In genomic region chr16:88895335-88895734, GRCh38 we compare ENCODE assay signal across 18 cellular contexts. TPM values are rescaled to one million over a fixed set of nuclear protein-coding genes. Genes with fewer than 3 reads are reported as not detected.
A peak's percentile ranks its signal among the peaks of the same experiment; 100 is the strongest.
DNase-seq lines count a peak whose midpoint lies in the region; ATAC-seq and TF ChIP-seq lines count a peak whose summit lies in the region.
"Had no signal": no experiment of that assay in that cellular context is flagged by ENCODE, and none has a peak within 500 bp of the region (broad histone marks: within the 10 kb centered on the region; RNA-seq: fewer than 3 reads in every experiment).

No MANE protein-coding gene starts in this region.

- H3K9me3 ChIP-seq in BLaER1 (peaks cover 3% of the 10 kb centered on the region), gastrocnemius medialis (no peaks in the 10 kb centered on the region)

- intact Hi-C loops in gastrocnemius medialis (cut with DNase I; ENCODE audit: low total_unique reads) = loop anchor here (5.0 kb wide), 1 partner anchor 83 kb away; the partner anchor contains the start of gene APRT

- H4K20me1 ChIP-seq in BLaER1 = peaks cover 98% of the 10 kb centered on the region

- H3K36me3 Mint-ChIP-seq in memory B cell = peaks cover 8% of the 10 kb centered on the region
- H3K36me3 Mint-ChIP-seq in activated naive CD4-positive, alpha-beta T cell treated with anti-CD3 and anti-CD28 coated beads, Interleukin-2, amount 10 ng/mL, durations not matched to agents 7 days and 5 days = no peaks in the 10 kb centered on the region
- H3K36me3 Mint-ChIP-seq: CD4-positive, alpha-beta memory T cell had no signal

- 0 out of 2 replicates have a peak, but pooled peaks cover under 1% of the 10 kb centered on the region for H3K27me3 ChIP-seq in BLaER1
- no peaks in the 10 kb centered on the region for H3K27me3 ChIP-seq in gastrocnemius medialis

- H3K27ac ChIP-seq in BLaER1 (peak overlapping the region; percentile 35; the same call in 1 of the 2 replicates), gastrocnemius medialis (peak overlapping the region; percentile 80 to 94 (median 87))
- H3K27ac ChIP-seq: HL-60 had no signal

- in situ Hi-C loops in gastrocnemius medialis (cut with MboI; ENCODE audit: low sequenced_read_pairs in 4 of 4) = no loop called here

- no peak overlapping the region for H3K4me3 Mint-ChIP-seq in memory B cell
- H3K4me3 Mint-ChIP-seq in activated naive CD4-positive, alpha-beta T cell treated with anti-CD3 and anti-CD28 coated beads, Interleukin-2, amount 10 ng/mL, durations not matched to agents 7 days and 5 days = no peak overlapping the region
- H3K4me3 Mint-ChIP-seq: CD14-positive monocyte; CD4-positive, alpha-beta memory T cell; H9 had no signal

- H3K4me1 Mint-ChIP-seq in memory B cell = peaks cover 8% of the 10 kb centered on the region
- no peaks in the 10 kb centered on the region for H3K4me1 Mint-ChIP-seq in activated naive CD4-positive, alpha-beta T cell treated with anti-CD3 and anti-CD28 coated beads, Interleukin-2, amount 10 ng/mL, durations not matched to agents 7 days and 5 days
- H3K4me1 Mint-ChIP-seq: CD14-positive monocyte; CD4-positive, alpha-beta memory T cell; H9 had no signal

- no peak for TF ChIP-seq CTCF in gastrocnemius medialis (IDR thresholded peaks at IDR 0.05 in 4 of 5, conservative IDR thresholded peaks at IDR 0.05 in 1 of 5)

- H3K4me1 ChIP-seq in BLaER1 (peaks cover 90% of the 10 kb centered on the region), gastrocnemius medialis (peaks cover 45 to 57% of the 10 kb centered on the region in 2 donors)

- no peak overlapping the region for H3K9ac ChIP-seq in BLaER1

- TF ChIP-seq POLR2A in gastrocnemius medialis (IDR thresholded peaks at IDR 0.05) = no peak

- H3K4me2 ChIP-seq in BLaER1 = peak overlapping the region; percentile 86

- DNase-seq in memory B cell (ENCODE audit: low spot score in 2 of 2) (no peak), gastrocnemius medialis (no peak), COR-L47 (lab: John Stamatoyannopoulos, UW) (no peak)
- DNase-seq in activated naive CD4-positive, alpha-beta T cell treated with anti-CD3 and anti-CD28 coated beads, Interleukin-2, amount 10 ng/mL, durations not matched to agents 7 days and 5 days = no peak
- DNase-seq: 8988T; Calu3; CD4-positive, alpha-beta memory T cell; DMS79 treated with DMSO at 0.1 percent for 48 hours; GF-D8; H9 had no signal

- no peaks in the 10 kb centered on the region for H3K27me3 Mint-ChIP-seq in memory B cell
- H3K27me3 Mint-ChIP-seq in activated naive CD4-positive, alpha-beta T cell treated with anti-CD3 and anti-CD28 coated beads, Interleukin-2, amount 10 ng/mL, durations not matched to agents 7 days and 5 days = no peaks in the 10 kb centered on the region
- H3K27me3 Mint-ChIP-seq: CD4-positive, alpha-beta memory T cell had no signal

- CTCF ChIA-PET in activated naive CD4-positive, alpha-beta T cell treated with anti-CD3 and anti-CD28 coated beads, Interleukin-2, amount 10 ng/mL, durations not matched to agents 7 days and 5 days (lab: Charles Lee) = no interaction called here

- H3K36me3 ChIP-seq in BLaER1 (peaks cover 38% of the 10 kb centered on the region), gastrocnemius medialis (peaks cover 0 to 12% of the 10 kb centered on the region in 2 donors)

- ATAC-seq in memory B cell (ENCODE audit: low read depth) (peak; percentile 16), gastrocnemius medialis (no peak), HG03442 (IDR thresholded peaks at IDR 0.05; ENCODE audit: unreplicated experiment) (no peak), GM19351 (IDR thresholded peaks at IDR 0.05; ENCODE audit: unreplicated experiment) (no peak)

- H3K9me3 Mint-ChIP-seq in memory B cell = no peaks in the 10 kb centered on the region
- no peaks in the 10 kb centered on the region for H3K9me3 Mint-ChIP-seq in activated naive CD4-positive, alpha-beta T cell treated with anti-CD3 and anti-CD28 coated beads, Interleukin-2, amount 10 ng/mL, durations not matched to agents 7 days and 5 days
- H3K9me3 Mint-ChIP-seq: CD4-positive, alpha-beta memory T cell had no signal

- H3K4me3 ChIP-seq in BLaER1 (peak overlapping the region; percentile 29; the same call in 1 of the 2 replicates), gastrocnemius medialis (no peak overlapping the region)

- peak overlapping the region; percentile 38 for H3K27ac Mint-ChIP-seq in memory B cell
- H3K27ac Mint-ChIP-seq in activated naive CD4-positive, alpha-beta T cell treated with anti-CD3 and anti-CD28 coated beads, Interleukin-2, amount 10 ng/mL, durations not matched to agents 7 days and 5 days = no peak overlapping the region
- H3K27ac Mint-ChIP-seq: CD4-positive, alpha-beta memory T cell; H9 had no signal

RNA-seq across cellular contexts. Expression of gene PABPN1L, which starts 28.9 kb away (rescaled TPM):
- total RNA-seq in gastrocnemius medialis = not detected
- total RNA-seq: A673; Calu3; CD4-positive, alpha-beta memory T cell; H1; H9; HT1080 had no signal

RNA-seq across cellular contexts. Expression of gene TRAPPC2L, which starts 38.4 kb away (rescaled TPM):
- total RNA-seq in gastrocnemius medialis = 10 to 100 TPM; 17.8 to 27.9 (median 20.5) TPM

RNA-seq across cellular contexts. Expression of gene GALNS, which starts 38.6 kb away (rescaled TPM):
- total RNA-seq in gastrocnemius medialis = 10 to 100 TPM in 2 of 4 donors, 1 to 10 TPM in 2; 8.8 to 14.7 (median 10.0) TPM
